Comparison of ENCODE assay signal across 8 cellular contexts in the genomic region with DNA sequence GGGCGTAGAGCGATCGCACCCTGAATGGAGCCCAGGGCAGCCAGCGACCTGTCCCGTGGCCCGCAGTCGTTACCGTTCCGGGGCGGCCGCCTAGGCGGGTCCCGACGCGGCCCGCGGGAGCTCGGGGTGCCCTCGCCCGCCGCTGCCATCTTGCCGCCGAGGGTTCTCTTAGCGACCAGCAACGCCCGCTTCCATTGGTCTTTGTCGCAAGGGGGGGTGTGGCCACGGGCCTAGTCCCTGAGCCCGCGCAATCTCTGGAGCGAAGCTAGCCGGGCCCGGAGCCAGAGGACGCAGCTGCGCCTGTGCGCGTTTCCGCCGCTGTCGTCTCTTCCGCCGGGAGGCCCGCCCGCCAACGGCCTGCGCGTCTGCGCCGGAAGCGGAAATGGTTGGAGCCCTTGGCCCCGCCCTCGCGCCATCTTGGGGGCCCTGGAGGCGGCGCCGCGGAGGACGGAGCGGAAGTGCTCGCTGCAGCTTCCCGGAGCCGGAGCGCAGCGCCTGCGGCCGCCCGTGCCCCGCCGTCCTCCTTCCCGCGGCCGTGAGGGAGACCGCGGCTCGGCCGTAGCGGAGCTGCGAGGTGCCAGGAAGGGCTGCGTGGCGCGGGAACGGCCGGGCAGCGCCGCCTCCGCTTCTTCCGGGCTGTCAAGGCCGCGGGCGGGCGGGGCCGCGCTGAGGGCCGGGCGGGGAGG.
A peak's percentile ranks its signal among the peaks of the same experiment; 100 is the strongest.
DNase-seq lines count a peak whose midpoint lies in the region; ATAC-seq, FAIRE-seq and TF ChIP-seq lines count a peak whose summit lies in the region.

Gene MORN1 (minus strand): TSS at position 170 of the 686 bp plus-strand sequence. CDS start 21 bp downstream, at position 149.
A gene with protein sequence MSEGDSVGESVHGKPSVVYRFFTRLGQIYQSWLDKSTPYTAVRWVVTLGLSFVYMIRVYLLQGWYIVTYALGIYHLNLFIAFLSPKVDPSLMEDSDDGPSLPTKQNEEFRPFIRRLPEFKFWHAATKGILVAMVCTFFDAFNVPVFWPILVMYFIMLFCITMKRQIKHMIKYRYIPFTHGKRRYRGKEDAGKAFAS (plus strand): TSS at position 457 of the 686 bp plus-strand sequence. CDS start 3,950 bp downstream, outside the sequence.

- H3K4me3 Mint-ChIP-seq in nephron, result peak within 1 kb of the TSS; percentile 85 to 97 (median 94)

- TF ChIP-seq CTCF in MM.1S (IDR thresholded peaks at IDR 0.05; ENCODE audit: low read length) (no peak), nephron (IDR thresholded peaks at IDR 0.05; ENCODE audit: unreplicated experiment in 3 of 3) (no peak)

- DNase-seq in HCEC 1CT (peak; percentile 100), MM.1S (peak; percentile 99), SHP77 treated with DMSO at 0.1 percent for 48 hours (lab: John Stamatoyannopoulos, UW) (peak; percentile 93), activated gamma-delta T cell treated with Interleukin-2 at 50 U/mL for 16 hours (peak; percentile 99), fibroblast of the conjunctiva (ENCODE audit: low read depth) (peak; percentile 96)
- DNase-seq in stimulated activated naive CD8-positive, alpha-beta T cell treated with anti-CD3 and anti-CD28 coated beads, Interleukin-15, Interleukin-2, amounts not matched to agents 100 U/mL and 50 U/mL, for 24 hours, result peak; percentile 99

- H3K9me2 ChIP-seq in MM.1S (replicated peaks; ENCODE audit: insufficient read depth, low read length), result no peaks in the 10 kb centered on the region

- H3K4me1 ChIP-seq in MM.1S (ENCODE audit: low read length), result peaks cover 18% of the 10 kb centered on the region

- H3K27ac Mint-ChIP-seq in nephron, result peak within 1 kb of the TSS; percentile 76 to 81 (median 80)

- ATAC-seq in stimulated activated naive CD8-positive, alpha-beta T cell treated with anti-CD3 and anti-CD28 coated beads, Interleukin-15, Interleukin-2, amounts not matched to agents 100 U/mL and 50 U/mL, for 24 hours, result peak; percentile 98

- FAIRE-seq in G401.6 (lab: Jason Lieb, UNC), result peak; percentile 97

- no peaks in the 10 kb centered on the region for H3F3A ChIP-seq in MM.1S (ENCODE audit: insufficient read depth, low read length)

- peak within 1 kb of the TSS; percentile 49; the same call in 1 of the 2 replicates for H3K27ac ChIP-seq in MM.1S (ENCODE audit: low read length)

- peak within 1 kb of the TSS; percentile 86 for H3K9ac ChIP-seq in MM.1S (ENCODE audit: low read length)

- peaks cover 15% of the 10 kb centered on the region for H3K36me3 Mint-ChIP-seq in nephron (ENCODE audit: low read depth)

- H3K27me3 ChIP-seq in MM.1S (replicated peaks; ENCODE audit: insufficient read depth, low read length), result no peaks in the 10 kb centered on the region

- H3K4me3 ChIP-seq in MM.1S (ENCODE audit: low read length), result peak within 1 kb of the TSS; percentile 99

- 0 out of 2 replicates have a peak, but pooled peaks cover 2% of the 10 kb centered on the region for H3K36me3 ChIP-seq in MM.1S (replicated peaks; ENCODE audit: insufficient read depth, low read length)

- peaks cover 53% of the 10 kb centered on the region for H3K79me2 ChIP-seq in MM.1S (ENCODE audit: low read length)

- no peaks in the 10 kb centered on the region; the same call in 1 of the 2 replicates for H4K20me1 ChIP-seq in MM.1S (ENCODE audit: insufficient read depth, low read length)

- H2AFZ ChIP-seq in MM.1S (ENCODE audit: low read length), result peak within 1 kb of the TSS; percentile 93

- H3K4me2 ChIP-seq in MM.1S (ENCODE audit: low read depth, low read length), result peak within 1 kb of the TSS; percentile 74

- H3K27me3 Mint-ChIP-seq in nephron (ENCODE audit: low read depth), result no peaks in the 10 kb centered on the region

- no peaks in the 10 kb centered on the region for H3K9me3 ChIP-seq in MM.1S (replicated peaks; ENCODE audit: insufficient read depth, low read length)

- no peaks in the 10 kb centered on the region for H3K9me3 Mint-ChIP-seq in nephron

- peaks cover 30% of the 10 kb centered on the region for H3K4me1 Mint-ChIP-seq in nephron

Comparison
In these comparisons a context has a peak if more than half of its experiments do, and no peak if none do; other contexts are left out.
1. Peak in every context shown above with its lines: DNase-seq, ATAC-seq, H3K4me3 ChIP-seq and H3K27ac ChIP-seq.